ENCODE assay signal across 1 cellular context in genomic region chr13:77360032-77360431, GRCh38.
A peak's percentile ranks its signal among the peaks of the same experiment; 100 is the strongest.
TF ChIP-seq lines count a peak whose summit lies in the region.

No MANE protein-coding gene starts in this region.

TF ChIP-seq in GM12878, 131 proteins besides CTCF, POLR2A, EP300 and RAD21 (continued from another document):
- TF ChIP-seq, protein P1, sequence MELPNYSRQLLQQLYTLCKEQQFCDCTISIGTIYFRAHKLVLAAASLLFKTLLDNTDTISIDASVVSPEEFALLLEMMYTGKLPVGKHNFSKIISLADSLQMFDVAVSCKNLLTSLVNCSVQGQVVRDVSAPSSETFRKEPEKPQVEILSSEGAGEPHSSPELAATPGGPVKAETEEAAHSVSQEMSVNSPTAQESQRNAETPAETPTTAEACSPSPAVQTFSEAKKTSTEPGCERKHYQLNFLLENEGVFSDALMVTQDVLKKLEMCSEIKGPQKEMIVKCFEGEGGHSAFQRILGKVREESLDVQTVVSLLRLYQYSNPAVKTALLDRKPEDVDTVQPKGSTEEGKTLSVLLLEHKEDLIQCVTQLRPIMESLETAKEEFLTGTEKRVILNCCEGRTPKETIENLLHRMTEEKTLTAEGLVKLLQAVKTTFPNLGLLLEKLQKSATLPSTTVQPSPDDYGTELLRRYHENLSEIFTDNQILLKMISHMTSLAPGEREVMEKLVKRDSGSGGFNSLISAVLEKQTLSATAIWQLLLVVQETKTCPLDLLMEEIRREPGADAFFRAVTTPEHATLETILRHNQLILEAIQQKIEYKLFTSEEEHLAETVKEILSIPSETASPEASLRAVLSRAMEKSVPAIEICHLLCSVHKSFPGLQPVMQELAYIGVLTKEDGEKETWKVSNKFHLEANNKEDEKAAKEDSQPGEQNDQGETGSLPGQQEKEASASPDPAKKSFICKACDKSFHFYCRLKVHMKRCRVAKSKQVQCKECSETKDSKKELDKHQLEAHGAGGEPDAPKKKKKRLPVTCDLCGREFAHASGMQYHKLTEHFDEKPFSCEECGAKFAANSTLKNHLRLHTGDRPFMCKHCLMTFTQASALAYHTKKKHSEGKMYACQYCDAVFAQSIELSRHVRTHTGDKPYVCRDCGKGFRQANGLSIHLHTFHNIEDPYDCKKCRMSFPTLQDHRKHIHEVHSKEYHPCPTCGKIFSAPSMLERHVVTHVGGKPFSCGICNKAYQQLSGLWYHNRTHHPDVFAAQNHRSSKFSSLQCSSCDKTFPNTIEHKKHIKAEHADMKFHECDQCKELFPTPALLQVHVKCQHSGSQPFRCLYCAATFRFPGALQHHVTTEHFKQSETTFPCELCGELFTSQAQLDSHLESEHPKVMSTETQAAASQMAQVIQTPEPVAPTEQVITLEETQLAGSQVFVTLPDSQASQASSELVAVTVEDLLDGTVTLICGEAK (IDR thresholded peaks at IDR 0.05; ENCODE audit: borderline replicate concordance), result no peak
- TF ChIP-seq DPF2 (IDR thresholded peaks at IDR 0.05) (0 out of 2 replicates have a peak, but pooled peaks have one; percentile 22), JUND (IDR thresholded peaks at IDR 0.05; ENCODE audit: low read depth, low read length) (no peak), CREB1 (IDR thresholded peaks at IDR 0.05; ENCODE audit: low read depth) (no peak), RUNX3 (IDR thresholded peaks at IDR 0.05; ENCODE audit: low read length) (peak; percentile 45; the same call in 1 of the 2 replicates), NFYA (IDR thresholded peaks at IDR 0.05; ENCODE audit: borderline replicate concordance, low read depth, low read length) (no peak), PKNOX1 (IDR thresholded peaks at IDR 0.05) (peak; percentile 38; the same call in 1 of the 2 replicates), SRF (IDR thresholded peaks at IDR 0.05; ENCODE audit: low read depth in 2 of 2, low read length in 2 of 2) (no peak), CHD4 (IDR thresholded peaks at IDR 0.05) (no peak), PBX3 (IDR thresholded peaks at IDR 0.05; ENCODE audit: insufficient replicate concordance, low read depth, low read length) (no peak), ATF2 (IDR thresholded peaks at IDR 0.05; ENCODE audit: low read length) (no peak)
TF ChIP-seq in GM12878: peak in this region for 5.
